Comparison of ENCODE assay signal across 1 cellular context in the genomic region with DNA sequence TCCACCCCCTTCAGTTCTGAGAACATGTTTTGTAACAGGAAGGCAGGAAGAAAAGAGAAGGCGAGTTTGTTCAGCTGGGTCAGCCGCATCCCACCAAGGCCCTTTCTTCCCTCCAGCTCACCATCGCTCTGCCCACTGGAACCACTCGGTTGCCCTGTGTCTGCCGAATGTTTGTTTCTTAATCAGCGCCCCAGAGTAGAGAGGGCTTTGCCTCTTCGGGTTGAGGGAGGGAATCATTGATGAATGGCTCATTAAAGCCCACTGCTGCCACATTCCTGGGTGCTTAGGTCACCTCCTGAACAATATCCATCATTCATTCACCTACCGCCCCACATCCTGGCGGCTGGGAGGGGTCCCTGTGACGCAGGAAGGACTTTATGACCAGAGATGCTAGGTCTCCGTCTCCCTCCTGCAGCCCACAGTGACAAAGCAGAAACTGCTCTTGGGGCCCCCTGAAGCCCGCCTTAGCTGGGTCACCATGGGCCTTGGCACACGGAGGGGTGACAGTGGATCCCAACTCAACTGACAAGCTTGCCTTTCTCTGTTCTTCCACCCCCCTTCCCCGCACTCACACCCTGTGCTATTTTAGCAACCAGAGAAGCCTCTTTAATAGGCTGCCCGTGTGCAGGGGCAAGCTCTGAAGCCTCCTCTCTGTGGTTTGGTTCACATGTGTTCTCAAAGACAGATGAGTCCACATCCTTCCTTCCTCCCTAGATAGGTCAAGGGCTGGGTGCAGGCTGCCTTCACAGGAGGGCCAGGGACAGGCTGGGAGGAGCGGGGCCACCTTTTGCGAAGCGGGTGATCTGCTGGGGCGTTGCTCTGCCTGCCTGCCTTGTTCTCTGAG.
TF ChIP-seq lines count a peak whose summit lies in the region.

No MANE protein-coding gene starts in this region.

TF ChIP-seq in HepG2, 621 proteins besides CTCF, POLR2A, EP300 and RAD21 (continued from another document and continues in another):
- TF ChIP-seq, protein P1, sequence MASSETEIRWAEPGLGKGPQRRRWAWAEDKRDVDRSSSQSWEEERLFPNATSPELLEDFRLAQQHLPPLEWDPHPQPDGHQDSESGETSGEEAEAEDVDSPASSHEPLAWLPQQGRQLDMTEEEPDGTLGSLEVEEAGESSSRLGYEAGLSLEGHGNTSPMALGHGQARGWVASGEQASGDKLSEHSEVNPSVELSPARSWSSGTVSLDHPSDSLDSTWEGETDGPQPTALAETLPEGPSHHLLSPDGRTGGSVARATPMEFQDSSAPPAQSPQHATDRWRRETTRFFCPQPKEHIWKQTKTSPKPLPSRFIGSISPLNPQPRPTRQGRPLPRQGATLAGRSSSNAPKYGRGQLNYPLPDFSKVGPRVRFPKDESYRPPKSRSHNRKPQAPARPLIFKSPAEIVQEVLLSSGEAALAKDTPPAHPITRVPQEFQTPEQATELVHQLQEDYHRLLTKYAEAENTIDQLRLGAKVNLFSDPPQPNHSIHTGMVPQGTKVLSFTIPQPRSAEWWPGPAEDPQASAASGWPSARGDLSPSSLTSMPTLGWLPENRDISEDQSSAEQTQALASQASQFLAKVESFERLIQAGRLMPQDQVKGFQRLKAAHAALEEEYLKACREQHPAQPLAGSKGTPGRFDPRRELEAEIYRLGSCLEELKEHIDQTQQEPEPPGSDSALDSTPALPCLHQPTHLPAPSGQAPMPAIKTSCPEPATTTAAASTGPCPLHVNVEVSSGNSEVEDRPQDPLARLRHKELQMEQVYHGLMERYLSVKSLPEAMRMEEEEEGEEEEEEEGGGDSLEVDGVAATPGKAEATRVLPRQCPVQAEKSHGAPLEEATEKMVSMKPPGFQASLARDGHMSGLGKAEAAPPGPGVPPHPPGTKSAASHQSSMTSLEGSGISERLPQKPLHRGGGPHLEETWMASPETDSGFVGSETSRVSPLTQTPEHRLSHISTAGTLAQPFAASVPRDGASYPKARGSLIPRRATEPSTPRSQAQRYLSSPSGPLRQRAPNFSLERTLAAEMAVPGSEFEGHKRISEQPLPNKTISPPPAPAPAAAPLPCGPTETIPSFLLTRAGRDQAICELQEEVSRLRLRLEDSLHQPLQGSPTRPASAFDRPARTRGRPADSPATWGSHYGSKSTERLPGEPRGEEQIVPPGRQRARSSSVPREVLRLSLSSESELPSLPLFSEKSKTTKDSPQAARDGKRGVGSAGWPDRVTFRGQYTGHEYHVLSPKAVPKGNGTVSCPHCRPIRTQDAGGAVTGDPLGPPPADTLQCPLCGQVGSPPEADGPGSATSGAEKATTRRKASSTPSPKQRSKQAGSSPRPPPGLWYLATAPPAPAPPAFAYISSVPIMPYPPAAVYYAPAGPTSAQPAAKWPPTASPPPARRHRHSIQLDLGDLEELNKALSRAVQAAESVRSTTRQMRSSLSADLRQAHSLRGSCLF (CRISPR knock-in tag; IDR thresholded peaks at IDR 0.05; ENCODE audit: borderline replicate concordance): no peak
- no peak for TF ChIP-seq SOX6 (IDR thresholded peaks at IDR 0.05)
- peak; percentile 22; the same call in 1 of the 2 replicates for TF ChIP-seq SOX6 (CRISPR knock-in tag; IDR thresholded peaks at IDR 0.05)
- 0 out of 2 replicates have a peak, but pooled peaks have one; percentile 36 for TF ChIP-seq PHF21A (CRISPR knock-in tag; IDR thresholded peaks at IDR 0.05)
- TF ChIP-seq FOXK1 (CRISPR knock-in tag; IDR thresholded peaks at IDR 0.05; ENCODE audit: borderline replicate concordance, low read depth): no peak
- peak; percentile 14; the same call in 1 of the 2 replicates for TF ChIP-seq JUNB (CRISPR knock-in tag; IDR thresholded peaks at IDR 0.05; ENCODE audit: borderline replicate concordance)
- TF ChIP-seq SMAD9 (CRISPR knock-in tag; IDR thresholded peaks at IDR 0.05): no peak
- TF ChIP-seq, protein P2, sequence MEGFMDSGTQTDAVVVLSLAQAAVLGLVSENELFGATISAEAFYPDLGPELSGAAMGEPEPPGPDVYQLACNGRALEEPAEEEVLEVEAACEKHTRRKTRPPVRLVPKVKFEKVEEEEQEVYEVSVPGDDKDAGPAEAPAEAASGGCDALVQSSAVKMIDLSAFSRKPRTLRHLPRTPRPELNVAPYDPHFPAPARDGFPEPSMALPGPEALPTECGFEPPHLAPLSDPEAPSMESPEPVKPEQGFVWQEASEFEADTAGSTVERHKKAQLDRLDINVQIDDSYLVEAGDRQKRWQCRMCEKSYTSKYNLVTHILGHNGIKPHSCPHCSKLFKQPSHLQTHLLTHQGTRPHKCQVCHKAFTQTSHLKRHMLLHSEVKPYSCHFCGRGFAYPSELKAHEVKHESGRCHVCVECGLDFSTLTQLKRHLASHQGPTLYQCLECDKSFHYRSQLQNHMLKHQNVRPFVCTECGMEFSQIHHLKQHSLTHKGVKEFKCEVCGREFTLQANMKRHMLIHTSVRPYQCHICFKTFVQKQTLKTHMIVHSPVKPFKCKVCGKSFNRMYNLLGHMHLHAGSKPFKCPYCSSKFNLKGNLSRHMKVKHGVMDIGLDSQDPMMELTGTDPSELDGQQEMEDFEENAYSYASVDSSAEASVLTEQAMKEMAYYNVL (CRISPR knock-in tag; IDR thresholded peaks at IDR 0.05; ENCODE audit: borderline replicate concordance): peak; percentile 32; the same call in 1 of the 2 replicates
- no peak for TF ChIP-seq ZBTB1 (CRISPR knock-in tag; IDR thresholded peaks at IDR 0.05; ENCODE audit: borderline replicate concordance)
- TF ChIP-seq GATAD2A (CRISPR knock-in tag; IDR thresholded peaks at IDR 0.05): 0 out of 2 replicates have a peak, but pooled peaks have one; percentile 16
- no peak for TF ChIP-seq ZNF572 (CRISPR knock-in tag; IDR thresholded peaks at IDR 0.05)
- TF ChIP-seq, protein P3, sequence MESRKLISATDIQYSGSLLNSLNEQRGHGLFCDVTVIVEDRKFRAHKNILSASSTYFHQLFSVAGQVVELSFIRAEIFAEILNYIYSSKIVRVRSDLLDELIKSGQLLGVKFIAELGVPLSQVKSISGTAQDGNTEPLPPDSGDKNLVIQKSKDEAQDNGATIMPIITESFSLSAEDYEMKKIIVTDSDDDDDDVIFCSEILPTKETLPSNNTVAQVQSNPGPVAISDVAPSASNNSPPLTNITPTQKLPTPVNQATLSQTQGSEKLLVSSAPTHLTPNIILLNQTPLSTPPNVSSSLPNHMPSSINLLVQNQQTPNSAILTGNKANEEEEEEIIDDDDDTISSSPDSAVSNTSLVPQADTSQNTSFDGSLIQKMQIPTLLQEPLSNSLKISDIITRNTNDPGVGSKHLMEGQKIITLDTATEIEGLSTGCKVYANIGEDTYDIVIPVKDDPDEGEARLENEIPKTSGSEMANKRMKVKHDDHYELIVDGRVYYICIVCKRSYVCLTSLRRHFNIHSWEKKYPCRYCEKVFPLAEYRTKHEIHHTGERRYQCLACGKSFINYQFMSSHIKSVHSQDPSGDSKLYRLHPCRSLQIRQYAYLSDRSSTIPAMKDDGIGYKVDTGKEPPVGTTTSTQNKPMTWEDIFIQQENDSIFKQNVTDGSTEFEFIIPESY (CRISPR knock-in tag; IDR thresholded peaks at IDR 0.05): peak; percentile 95
- TF ChIP-seq ETV5 (CRISPR knock-in tag; IDR thresholded peaks at IDR 0.05; ENCODE audit: borderline replicate concordance): peak; percentile 24; the same call in 1 of the 2 replicates
- no peak for TF ChIP-seq ZBTB20 (CRISPR knock-in tag; IDR thresholded peaks at IDR 0.05; ENCODE audit: borderline replicate concordance, low read depth)
- TF ChIP-seq, protein P4, sequence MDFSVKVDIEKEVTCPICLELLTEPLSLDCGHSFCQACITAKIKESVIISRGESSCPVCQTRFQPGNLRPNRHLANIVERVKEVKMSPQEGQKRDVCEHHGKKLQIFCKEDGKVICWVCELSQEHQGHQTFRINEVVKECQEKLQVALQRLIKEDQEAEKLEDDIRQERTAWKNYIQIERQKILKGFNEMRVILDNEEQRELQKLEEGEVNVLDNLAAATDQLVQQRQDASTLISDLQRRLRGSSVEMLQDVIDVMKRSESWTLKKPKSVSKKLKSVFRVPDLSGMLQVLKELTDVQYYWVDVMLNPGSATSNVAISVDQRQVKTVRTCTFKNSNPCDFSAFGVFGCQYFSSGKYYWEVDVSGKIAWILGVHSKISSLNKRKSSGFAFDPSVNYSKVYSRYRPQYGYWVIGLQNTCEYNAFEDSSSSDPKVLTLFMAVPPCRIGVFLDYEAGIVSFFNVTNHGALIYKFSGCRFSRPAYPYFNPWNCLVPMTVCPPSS (IDR thresholded peaks at IDR 0.05): no peak
- no peak for TF ChIP-seq FIP1L1 (IDR thresholded peaks at IDR 0.05; ENCODE audit: borderline replicate concordance, insufficient read depth, low read depth, low read length)
- TF ChIP-seq FOSL2 (CRISPR knock-in tag; IDR thresholded peaks at IDR 0.05): peak; percentile 84
- TF ChIP-seq, protein P5, sequence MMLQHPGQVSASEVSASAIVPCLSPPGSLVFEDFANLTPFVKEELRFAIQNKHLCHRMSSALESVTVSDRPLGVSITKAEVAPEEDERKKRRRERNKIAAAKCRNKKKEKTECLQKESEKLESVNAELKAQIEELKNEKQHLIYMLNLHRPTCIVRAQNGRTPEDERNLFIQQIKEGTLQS (CRISPR knock-in tag; IDR thresholded peaks at IDR 0.05): peak; percentile 86; the same call in 1 of the 2 replicates
- TF ChIP-seq, protein P6, sequence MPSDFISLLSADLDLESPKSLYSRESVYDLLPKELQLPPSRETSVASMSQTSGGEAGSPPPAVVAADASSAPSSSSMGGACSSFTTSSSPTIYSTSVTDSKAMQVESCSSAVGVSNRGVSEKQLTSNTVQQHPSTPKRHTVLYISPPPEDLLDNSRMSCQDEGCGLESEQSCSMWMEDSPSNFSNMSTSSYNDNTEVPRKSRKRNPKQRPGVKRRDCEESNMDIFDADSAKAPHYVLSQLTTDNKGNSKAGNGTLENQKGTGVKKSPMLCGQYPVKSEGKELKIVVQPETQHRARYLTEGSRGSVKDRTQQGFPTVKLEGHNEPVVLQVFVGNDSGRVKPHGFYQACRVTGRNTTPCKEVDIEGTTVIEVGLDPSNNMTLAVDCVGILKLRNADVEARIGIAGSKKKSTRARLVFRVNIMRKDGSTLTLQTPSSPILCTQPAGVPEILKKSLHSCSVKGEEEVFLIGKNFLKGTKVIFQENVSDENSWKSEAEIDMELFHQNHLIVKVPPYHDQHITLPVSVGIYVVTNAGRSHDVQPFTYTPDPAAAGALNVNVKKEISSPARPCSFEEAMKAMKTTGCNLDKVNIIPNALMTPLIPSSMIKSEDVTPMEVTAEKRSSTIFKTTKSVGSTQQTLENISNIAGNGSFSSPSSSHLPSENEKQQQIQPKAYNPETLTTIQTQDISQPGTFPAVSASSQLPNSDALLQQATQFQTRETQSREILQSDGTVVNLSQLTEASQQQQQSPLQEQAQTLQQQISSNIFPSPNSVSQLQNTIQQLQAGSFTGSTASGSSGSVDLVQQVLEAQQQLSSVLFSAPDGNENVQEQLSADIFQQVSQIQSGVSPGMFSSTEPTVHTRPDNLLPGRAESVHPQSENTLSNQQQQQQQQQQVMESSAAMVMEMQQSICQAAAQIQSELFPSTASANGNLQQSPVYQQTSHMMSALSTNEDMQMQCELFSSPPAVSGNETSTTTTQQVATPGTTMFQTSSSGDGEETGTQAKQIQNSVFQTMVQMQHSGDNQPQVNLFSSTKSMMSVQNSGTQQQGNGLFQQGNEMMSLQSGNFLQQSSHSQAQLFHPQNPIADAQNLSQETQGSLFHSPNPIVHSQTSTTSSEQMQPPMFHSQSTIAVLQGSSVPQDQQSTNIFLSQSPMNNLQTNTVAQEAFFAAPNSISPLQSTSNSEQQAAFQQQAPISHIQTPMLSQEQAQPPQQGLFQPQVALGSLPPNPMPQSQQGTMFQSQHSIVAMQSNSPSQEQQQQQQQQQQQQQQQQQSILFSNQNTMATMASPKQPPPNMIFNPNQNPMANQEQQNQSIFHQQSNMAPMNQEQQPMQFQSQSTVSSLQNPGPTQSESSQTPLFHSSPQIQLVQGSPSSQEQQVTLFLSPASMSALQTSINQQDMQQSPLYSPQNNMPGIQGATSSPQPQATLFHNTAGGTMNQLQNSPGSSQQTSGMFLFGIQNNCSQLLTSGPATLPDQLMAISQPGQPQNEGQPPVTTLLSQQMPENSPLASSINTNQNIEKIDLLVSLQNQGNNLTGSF (CRISPR knock-in tag; IDR thresholded peaks at IDR 0.05): no peak
- TF ChIP-seq FOXO1 (CRISPR knock-in tag; IDR thresholded peaks at IDR 0.05): no peak
- TF ChIP-seq, protein P7, sequence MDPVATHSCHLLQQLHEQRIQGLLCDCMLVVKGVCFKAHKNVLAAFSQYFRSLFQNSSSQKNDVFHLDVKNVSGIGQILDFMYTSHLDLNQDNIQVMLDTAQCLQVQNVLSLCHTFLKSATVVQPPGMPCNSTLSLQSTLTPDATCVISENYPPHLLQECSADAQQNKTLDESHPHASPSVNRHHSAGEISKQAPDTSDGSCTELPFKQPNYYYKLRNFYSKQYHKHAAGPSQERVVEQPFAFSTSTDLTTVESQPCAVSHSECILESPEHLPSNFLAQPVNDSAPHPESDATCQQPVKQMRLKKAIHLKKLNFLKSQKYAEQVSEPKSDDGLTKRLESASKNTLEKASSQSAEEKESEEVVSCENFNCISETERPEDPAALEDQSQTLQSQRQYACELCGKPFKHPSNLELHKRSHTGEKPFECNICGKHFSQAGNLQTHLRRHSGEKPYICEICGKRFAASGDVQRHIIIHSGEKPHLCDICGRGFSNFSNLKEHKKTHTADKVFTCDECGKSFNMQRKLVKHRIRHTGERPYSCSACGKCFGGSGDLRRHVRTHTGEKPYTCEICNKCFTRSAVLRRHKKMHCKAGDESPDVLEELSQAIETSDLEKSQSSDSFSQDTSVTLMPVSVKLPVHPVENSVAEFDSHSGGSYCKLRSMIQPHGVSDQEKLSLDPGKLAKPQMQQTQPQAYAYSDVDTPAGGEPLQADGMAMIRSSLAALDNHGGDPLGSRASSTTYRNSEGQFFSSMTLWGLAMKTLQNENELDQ (CRISPR knock-in tag; IDR thresholded peaks at IDR 0.05; ENCODE audit: borderline replicate concordance): no peak
- TF ChIP-seq ZNF343 (CRISPR knock-in tag; IDR thresholded peaks at IDR 0.05): no peak
- TF ChIP-seq ZNF850 (CRISPR knock-in tag; conservative IDR thresholded peaks at IDR 0.05): no peak
- peak; percentile 32; the same call in 1 of the 2 replicates for TF ChIP-seq ZBTB7B (CRISPR knock-in tag; IDR thresholded peaks at IDR 0.05)
- TF ChIP-seq GTF2F1 (IDR thresholded peaks at IDR 0.05; ENCODE audit: low read length): no peak
- no peak for TF ChIP-seq MED8 (CRISPR knock-in tag; IDR thresholded peaks at IDR 0.05; ENCODE audit: insufficient replicate concordance)
- peak; percentile 13; the same call in 1 of the 2 replicates for TF ChIP-seq SAP130 (CRISPR knock-in tag; IDR thresholded peaks at IDR 0.05; ENCODE audit: low read depth)
- no peak for TF ChIP-seq EZH2 (conservative IDR thresholded peaks at IDR 0.05; ENCODE audit: low read depth, low read length)
- no peak for TF ChIP-seq NR2F6 (IDR thresholded peaks at IDR 0.05)
- TF ChIP-seq NR2F6 (CRISPR knock-in tag; IDR thresholded peaks at IDR 0.05): peak; percentile 23; the same call in 1 of the 2 replicates
- no peak for TF ChIP-seq FOXA1 (IDR thresholded peaks at IDR 0.05)
- TF ChIP-seq FOXA1 (CRISPR knock-in tag; IDR thresholded peaks at IDR 0.05): peak; percentile 40; the same call in 1 of the 2 replicates
- TF ChIP-seq RBM22 (optimal IDR thresholded peaks at IDR 0.05; ENCODE audit: low read length): peak; percentile 54
- no peak for TF ChIP-seq ZNF296 (CRISPR knock-in tag; conservative IDR thresholded peaks at IDR 0.05)
- TF ChIP-seq TEAD3 (CRISPR knock-in tag; optimal IDR thresholded peaks at IDR 0.05; ENCODE audit: borderline replicate concordance): peak; percentile 67
- no peak for TF ChIP-seq GTF3A (CRISPR knock-in tag; conservative IDR thresholded peaks at IDR 0.05)
- no peak for TF ChIP-seq DR1 (CRISPR knock-in tag; IDR thresholded peaks at IDR 0.05)
- TF ChIP-seq SOX13 (IDR thresholded peaks at IDR 0.05): no peak
- peak in 1 of 2 experiments; percentile 22; a peak in 1 of 4 replicates for TF ChIP-seq SOX13 (CRISPR knock-in tag; conservative IDR thresholded peaks at IDR 0.05 in 1 of 2, IDR thresholded peaks at IDR 0.05 in 1 of 2)
